In the genomic region with DNA sequence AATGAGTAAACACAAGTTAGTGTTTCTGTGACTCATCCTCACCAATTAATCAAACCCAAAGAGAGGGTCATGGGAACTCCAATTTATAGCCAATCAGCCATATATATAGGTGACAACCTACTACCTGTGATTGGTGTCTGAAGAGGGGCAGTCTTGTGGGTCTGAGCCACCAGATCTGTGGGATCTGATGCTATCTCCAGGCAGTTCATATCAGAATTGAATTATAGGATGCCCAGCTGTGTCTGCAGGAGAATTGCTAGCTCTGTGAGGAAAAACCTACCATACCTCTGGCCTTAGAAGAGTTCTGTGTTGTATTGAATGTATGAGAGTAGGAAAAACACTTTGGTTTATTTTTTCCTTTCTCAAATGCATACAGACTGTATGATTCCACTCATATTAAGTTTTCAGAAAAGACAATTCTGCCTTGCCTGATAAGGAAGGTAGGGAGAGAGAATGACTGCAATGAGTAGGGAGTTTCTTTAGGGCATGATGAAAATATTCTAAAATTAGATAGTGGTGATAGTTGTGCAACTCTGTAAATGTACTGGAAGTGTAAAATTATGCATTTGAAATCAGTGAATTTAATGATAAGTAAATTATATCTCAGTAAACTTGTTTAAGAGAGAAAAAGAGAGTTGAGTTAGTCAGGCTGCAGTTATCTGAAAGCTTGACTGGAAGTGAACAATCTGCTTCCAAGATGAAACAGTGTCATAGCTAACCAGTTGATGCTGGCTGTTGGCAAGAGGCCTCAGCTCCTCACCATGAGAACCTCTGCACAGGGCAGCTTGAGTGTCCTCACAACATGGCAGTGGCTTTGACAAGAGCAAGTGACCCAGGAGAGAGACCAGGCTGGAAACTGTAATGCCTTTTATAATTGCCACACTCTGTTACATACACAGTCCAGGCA, we compare ENCODE assay signal across 17 cellular contexts.
"Had no signal": no experiment of that assay in that cellular context is flagged by ENCODE, and none has a peak within 500 bp of the region (broad histone marks: within the 10 kb centered on the region; RNA-seq: fewer than 3 reads in every experiment).

No MANE protein-coding gene starts in this region.

- H3K4me3 ChIP-seq: adrenal gland, prostate gland, right atrium auricular region, tibial nerve, uterus had no signal

- H3K27ac Mint-ChIP-seq: activated naive CD4-positive, alpha-beta T cell treated with anti-CD3 and anti-CD28 coated beads, Interleukin-2, amount 50 U/mL, for 72 hours; activated T-cell treated with anti-CD3 and anti-CD28 coated beads, Interleukin-2, amount 50 U/mL, for 24 hours; stimulated activated naive CD8-positive, alpha-beta T cell treated with anti-CD3 and anti-CD28 coated beads, Interleukin-15, Interleukin-2, amounts not matched to agents 100 ng/mL and 50 ng/mL, for 24 hours had no signal

- ATAC-seq: esophagus mucosa, left ventricle myocardium superior had no signal

- H3K9me3 Mint-ChIP-seq: activated CD8-positive, alpha-beta T cell treated with anti-CD3 and anti-CD28 coated beads for 36 hours; activated T-cell treated with anti-CD3 and anti-CD28 coated beads, Interleukin-2, amount 50 U/mL, for 24 hours; neural crest cell; stimulated activated naive CD8-positive, alpha-beta T cell treated with anti-CD3 and anti-CD28 coated beads, Interleukin-15, Interleukin-2, amounts not matched to agents 100 ng/mL and 50 ng/mL, for 24 hours had no signal

- DNase-seq: activated CD8-positive, alpha-beta T cell treated with anti-CD3 and anti-CD28 coated beads for 36 hours; activated effector memory CD4-positive, alpha-beta T cell treated with anti-CD3 and anti-CD28 coated beads, Interleukin-2, amount 50 U/mL, for 16 hours; activated T-cell treated with anti-CD3 and anti-CD28 coated beads, Interleukin-2, amount 50 U/mL, for 24 hours; cerebellar nuclear complex; effector CD8-positive, alpha-beta T cell; immature natural killer cell; left ventricle myocardium superior; stimulated activated CD4-positive, alpha-beta T cell treated with anti-CD3 and anti-CD28 coated beads, Interleukin-2, amount 100 ng/mL, for 24 hours; uterus had no signal

- H3K4me3 Mint-ChIP-seq: activated CD8-positive, alpha-beta T cell treated with anti-CD3 and anti-CD28 coated beads for 36 hours; activated T-cell treated with anti-CD3 and anti-CD28 coated beads, Interleukin-2, amount 50 U/mL, for 24 hours; immature natural killer cell; neural crest cell; stimulated activated naive CD8-positive, alpha-beta T cell treated with anti-CD3 and anti-CD28 coated beads, Interleukin-15, Interleukin-2, amounts not matched to agents 100 ng/mL and 50 ng/mL, for 24 hours had no signal
